Comparison of ENCODE assay signal across 17 cellular contexts in the genomic region with DNA sequence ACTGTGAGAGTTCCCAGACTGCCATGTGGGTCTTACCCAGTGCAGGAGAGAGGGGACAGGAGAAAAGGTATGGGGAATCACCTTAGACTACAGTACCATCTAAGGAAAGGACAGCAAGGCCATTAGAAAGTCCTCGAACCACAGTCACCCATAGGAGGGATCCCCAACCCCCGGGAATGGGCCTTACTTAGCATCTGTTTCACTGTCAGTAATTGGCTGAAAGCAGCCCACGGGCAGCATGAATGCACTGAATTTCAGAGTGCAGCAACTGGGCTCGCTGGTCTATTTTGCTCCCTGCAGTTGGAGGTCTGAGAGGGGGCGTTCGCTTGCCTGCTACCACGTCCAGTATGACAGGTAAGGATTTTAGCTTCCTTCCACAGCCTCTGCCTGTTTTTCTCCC. TPM values are rescaled to one million over a fixed set of nuclear protein-coding genes. Genes with fewer than 3 reads are reported as not detected.
A peak's percentile ranks its signal among the peaks of the same experiment; 100 is the strongest.
DNase-seq lines count a peak whose midpoint lies in the region; ATAC-seq and TF ChIP-seq lines count a peak whose summit lies in the region.
"Had no signal": no experiment of that assay in that cellular context is flagged by ENCODE, and none has a peak within 500 bp of the region (broad histone marks: within the 10 kb centered on the region; RNA-seq: fewer than 3 reads in every experiment).

No MANE protein-coding gene starts in this region.

- TF ChIP-seq CTCF in endodermal cell (conservative IDR thresholded peaks at IDR 0.05) (no peak), neural progenitor cell (IDR thresholded peaks at IDR 0.05) (no peak)

- peaks cover 2% of the 10 kb centered on the region for H3K27me3 Mint-ChIP-seq in endodermal cell (ENCODE audit: insufficient read depth)
- H3K27me3 Mint-ChIP-seq in neural progenitor cell (ENCODE audit: insufficient read depth, low read depth): peaks cover 2% of the 10 kb centered on the region
- peaks cover 38% of the 10 kb centered on the region for H3K27me3 Mint-ChIP-seq in stimulated activated memory B cell treated with anti-CD40 and anti-IgM and Interleukin-4, amounts not matched to agents 10 μg/mL and 1 μg/mL and 100 μg/mL, for 72 hours

- H3K9me3 ChIP-seq in endodermal cell (ENCODE audit: control insufficient read depth, low read length) (no peaks in the 10 kb centered on the region), neural progenitor cell (ENCODE audit: low read depth) (no peaks in the 10 kb centered on the region)

- H3K36me3 Mint-ChIP-seq in endodermal cell (ENCODE audit: low read depth) (no peaks in the 10 kb centered on the region), neural progenitor cell (no peaks in the 10 kb centered on the region)
- H3K36me3 Mint-ChIP-seq in stimulated activated memory B cell treated with anti-CD40 and anti-IgM and Interleukin-4, amounts not matched to agents 10 μg/mL and 1 μg/mL and 100 μg/mL, for 72 hours: no peaks in the 10 kb centered on the region
- H3K36me3 Mint-ChIP-seq: CD4-positive, CD25-positive, alpha-beta regulatory T cell; IgD-negative memory B cell had no signal

- peak overlapping the region; percentile 91 for H2AFZ ChIP-seq in neural progenitor cell (replicated peaks)
- H2AFZ ChIP-seq: GM23248 had no signal

- no peaks in the 10 kb centered on the region for H3K4me1 Mint-ChIP-seq in endodermal cell
- H3K4me1 Mint-ChIP-seq in neural progenitor cell: peaks cover 17% of the 10 kb centered on the region
- H3K4me1 Mint-ChIP-seq in stimulated activated memory B cell treated with anti-CD40 and anti-IgM and Interleukin-4, amounts not matched to agents 10 μg/mL and 1 μg/mL and 100 μg/mL, for 72 hours: no peaks in the 10 kb centered on the region
- H3K4me1 Mint-ChIP-seq: CD4-positive, CD25-positive, alpha-beta regulatory T cell had no signal

- no peak overlapping the region for H3K4me2 ChIP-seq in neural progenitor cell
- H3K4me2 ChIP-seq: KMS-11 had no signal

- H3K27ac ChIP-seq in endodermal cell (ENCODE audit: low read depth, low read length) (no peak overlapping the region), neural progenitor cell (no peak overlapping the region)
- H3K27ac ChIP-seq: GM23248, KMS-11, RWPE1 had no signal

- no peaks in the 10 kb centered on the region for H3K27me3 ChIP-seq in endodermal cell (ENCODE audit: control insufficient read depth, insufficient read depth, low read length, poor library complexity, severe bottlenecking)
- H3K27me3 ChIP-seq in neural progenitor cell: no peaks in the 10 kb centered on the region

- H3K27ac Mint-ChIP-seq in endodermal cell (no peak overlapping the region), neural progenitor cell (peak overlapping the region; percentile 46)
- no peak overlapping the region for H3K27ac Mint-ChIP-seq in stimulated activated memory B cell treated with anti-CD40 and anti-IgM and Interleukin-4, amounts not matched to agents 10 μg/mL and 1 μg/mL and 100 μg/mL, for 72 hours
- H3K27ac Mint-ChIP-seq: CD4-positive, CD25-positive, alpha-beta regulatory T cell; IgD-negative memory B cell had no signal

- H3K9me3 Mint-ChIP-seq in endodermal cell (no peaks in the 10 kb centered on the region), neural progenitor cell (no peaks in the 10 kb centered on the region)
- H3K9me3 Mint-ChIP-seq in stimulated activated memory B cell treated with anti-CD40 and anti-IgM and Interleukin-4, amounts not matched to agents 10 μg/mL and 1 μg/mL and 100 μg/mL, for 72 hours: no peaks in the 10 kb centered on the region
- H3K9me3 Mint-ChIP-seq: IgD-negative memory B cell had no signal

- DNase-seq in ELF-1 (ENCODE audit: low read depth, low spot score) (peak; percentile 2), NCI-H69 (lab: John Stamatoyannopoulos, UW) (peak; percentile 22), endodermal cell (peak; percentile 70), neural progenitor cell (ENCODE audit: low spot score) (peak; percentile 25)
- no peak for DNase-seq in stimulated activated CD4-positive, alpha-beta T cell treated with anti-CD3 and anti-CD28 coated beads, Interleukin-4, amount 100 ng/mL, for 1 hour
- DNase-seq in stimulated activated CD4-positive, alpha-beta T cell treated with anti-CD3 and anti-CD28 coated beads, Interleukin-2, amount 100 ng/mL, for 24 hours: no peak
- DNase-seq: MM.1S, NCI-H1694, NCI-H2029 treated with DMSO at 0.1 percent for 48 hours had no signal

- H3K4me3 ChIP-seq in endodermal cell (ENCODE audit: low read length): no peak overlapping the region
- H3K4me3 ChIP-seq in neural progenitor cell: no peak overlapping the region
- H3K4me3 ChIP-seq: GM23248 had no signal

- H3F3A ChIP-seq in neural progenitor cell (ENCODE audit: low read depth): no peaks in the 10 kb centered on the region

- no peak for ATAC-seq in stimulated activated memory B cell treated with anti-CD40 and anti-IgM and Interleukin-4, amounts not matched to agents 10 μg/mL and 1 μg/mL and 100 μg/mL, for 72 hours

- no peaks in the 10 kb centered on the region for H3K79me2 ChIP-seq in neural progenitor cell (ENCODE audit: low read depth)

- H3K4me1 ChIP-seq in endodermal cell (ENCODE audit: control insufficient read depth, insufficient read depth, low read length) (no peaks in the 10 kb centered on the region), neural progenitor cell (peaks cover 14% of the 10 kb centered on the region)

- H3K4me3 Mint-ChIP-seq in endodermal cell: no peak overlapping the region
- H3K4me3 Mint-ChIP-seq in neural progenitor cell: no peak overlapping the region
- no peak overlapping the region for H3K4me3 Mint-ChIP-seq in stimulated activated memory B cell treated with anti-CD40 and anti-IgM and Interleukin-4, amounts not matched to agents 10 μg/mL and 1 μg/mL and 100 μg/mL, for 72 hours
- H3K4me3 Mint-ChIP-seq: CD4-positive, CD25-positive, alpha-beta regulatory T cell; IgD-negative memory B cell had no signal

- H3K9ac ChIP-seq in endodermal cell (ENCODE audit: extremely low read depth, low read length, poor library complexity, severe bottlenecking): no peak overlapping the region
- H3K9ac ChIP-seq in neural progenitor cell: no peak overlapping the region
- H3K9ac ChIP-seq: GM23248, KMS-11 had no signal

- WGBS in endodermal cell (ENCODE audit: insufficient coverage in 1 of 2, insufficient read length in 1 of 2), 2 experiments: 74 to 75% methylated on average over 4 to 7 of the region's 7 CpGs

- no peaks in the 10 kb centered on the region for H4K20me1 ChIP-seq in neural progenitor cell (ENCODE audit: low read depth)

- H3K36me3 ChIP-seq in endodermal cell (ENCODE audit: control insufficient read depth, insufficient read depth, low read length): no peaks in the 10 kb centered on the region
- H3K36me3 ChIP-seq in neural progenitor cell: no peaks in the 10 kb centered on the region

RNA-seq across cellular contexts. Expression of a gene that starts 50.4 kb away (rescaled TPM):
- total RNA-seq in endodermal cell: 10 to 100 TPM in 1 of 2 donors, 1 to 10 TPM in 1; 4.3 to 11.2 TPM
- polyA plus RNA-seq in endodermal cell (2013, experiment 1 of 2): 12.6 TPM
- 12.0 TPM for polyA plus RNA-seq in endodermal cell (2013, experiment 2 of 2)
- 11.0 and 20.3 TPM in 2 replicates for total RNA-seq in neural progenitor cell (ENCODE audit: low replicate concordance)

RNA-seq across cellular contexts. Expression of a gene that starts 51.9 kb away (rescaled TPM):
- total RNA-seq in endodermal cell (under 1 TPM in 1 of 2 donors, not detected in 1; 0.58 TPM), neural progenitor cell (ENCODE audit: low replicate concordance) (0.31 and 0.60 TPM in 2 replicates)
- 0.46 TPM for polyA plus RNA-seq in endodermal cell (2013, experiment 1 of 2)
- 0.41 TPM for polyA plus RNA-seq in endodermal cell (2013, experiment 2 of 2)
- total RNA-seq: A172, GM23248 had no signal
- polyA plus RNA-seq: BJ, GM23248, IgD-negative memory B cell had no signal

Comparison
In these comparisons a context has a peak if more than half of its experiments do, and no peak if none do; other contexts are left out.
1. DNase-seq: peak in ELF-1 (single experiment), NCI-H69 (single experiment), endodermal cell (single experiment) and neural progenitor cell (single experiment); none in stimulated activated CD4-positive, alpha-beta T cell treated with anti-CD3 and anti-CD28 coated beads, Interleukin-4, amount 100 ng/mL, for 1 hour (single experiment) and stimulated activated CD4-positive, alpha-beta T cell treated with anti-CD3 and anti-CD28 coated beads, Interleukin-2, amount 100 ng/mL, for 24 hours (0 of 2).